Comparison of ENCODE assay signal across 9 cellular contexts in the genomic region with DNA sequence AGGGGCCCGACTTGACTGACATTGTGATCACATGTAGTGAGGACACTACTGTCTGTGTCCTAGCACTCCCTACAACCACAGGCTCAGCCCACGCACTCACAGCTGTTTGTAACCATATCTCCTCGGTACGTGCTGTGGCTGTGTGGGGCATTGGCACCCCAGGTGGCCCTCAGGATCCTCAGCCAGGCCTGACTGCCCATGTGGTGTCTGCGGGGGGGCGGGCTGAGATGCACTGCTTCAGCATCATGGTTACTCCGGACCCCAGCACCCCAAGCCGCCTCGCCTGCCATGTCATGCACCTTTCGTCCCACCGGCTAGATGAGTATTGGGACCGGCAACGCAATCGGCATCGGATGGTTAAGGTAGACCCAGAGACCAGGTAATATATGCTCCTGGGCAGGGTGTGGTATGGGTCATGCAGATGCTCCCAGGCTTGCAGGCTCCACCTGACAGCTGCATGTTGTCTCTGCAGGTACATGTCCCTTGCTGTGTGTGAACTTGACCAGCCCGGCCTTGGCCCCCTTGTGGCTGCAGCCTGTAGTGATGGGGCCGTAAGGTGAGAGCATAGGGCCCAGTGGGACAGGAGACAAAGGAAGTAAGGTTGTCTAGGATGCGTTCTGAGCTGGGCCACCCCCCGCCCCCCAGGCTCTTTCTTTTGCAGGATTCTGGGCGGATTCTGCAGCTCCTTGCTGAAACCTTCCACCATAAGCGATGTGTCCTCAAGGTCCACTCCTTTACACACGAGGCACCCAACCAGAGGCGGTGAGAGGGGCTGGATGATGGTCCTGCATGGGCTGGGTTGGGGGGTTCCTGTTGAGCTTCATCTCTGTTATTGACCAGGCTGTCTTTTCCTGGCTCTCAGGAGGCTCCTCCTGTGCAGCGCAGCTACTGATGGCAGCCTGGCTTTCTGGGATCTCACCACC. TPM values are rescaled to one million over a fixed set of nuclear protein-coding genes. Genes with fewer than 3 reads are reported as not detected.
DNase-seq lines count a peak whose midpoint lies in the region; ATAC-seq, FAIRE-seq and TF ChIP-seq lines count a peak whose summit lies in the region.
"Had no signal": no experiment of that assay in that cellular context is flagged by ENCODE, and none has a peak within 500 bp of the region (broad histone marks: within the 10 kb centered on the region; RNA-seq: fewer than 3 reads in every experiment).

No MANE protein-coding gene starts in this region.

- H3K79me2 ChIP-seq in GM23338 (replicated peaks; ENCODE audit: insufficient read depth), result peaks cover 40% of the 10 kb centered on the region
- peaks cover 36% of the 10 kb centered on the region for H3K79me2 ChIP-seq in fibroblast of lung (ENCODE audit: control insufficient read depth, insufficient read depth, low read length)

- no peaks in the 10 kb centered on the region for H3K27me3 ChIP-seq in CD8-positive, alpha-beta T cell (ENCODE audit: insufficient read depth, low read length)
- H3K27me3 ChIP-seq in GM23338 (ENCODE audit: insufficient read depth) (no peaks in the 10 kb centered on the region), WERI-Rb-1 (ENCODE audit: insufficient read depth, low read depth, severe bottlenecking) (no peaks in the 10 kb centered on the region), fibroblast of lung (ENCODE audit: control insufficient read depth, insufficient read depth, low read length) (no peaks in the 10 kb centered on the region), small intestine (ENCODE audit: control insufficient read depth in 2 of 2, insufficient read depth in 2 of 2, low read length in 2 of 2) (no peaks in the 10 kb centered on the region)
- H3K27me3 ChIP-seq: SJSA1 had no signal

- H3K4me1 ChIP-seq in CD8-positive, alpha-beta T cell (ENCODE audit: insufficient read depth, low read length), result peaks cover 13% of the 10 kb centered on the region
- H3K4me1 ChIP-seq in GM23338 (ENCODE audit: insufficient read depth) (peaks cover 6% of the 10 kb centered on the region; the same call in 1 of the 2 replicates), fibroblast of lung (ENCODE audit: control insufficient read depth, extremely low read depth, insufficient read depth, low read length) (peaks cover 4% of the 10 kb centered on the region), small intestine (ENCODE audit: control insufficient read depth in 2 of 2, insufficient read depth in 1 of 2, low read depth in 1 of 2, low read length in 1 of 2) (peaks cover 0 to 5% of the 10 kb centered on the region in 2 donors)

- intact Hi-C loops in CD8-positive, alpha-beta T cell (cut with DNase I, micrococcal nuclease), result loop anchor here (1.0 to 10.0 kb wide), 2 partner anchors 26 to 1341 kb away; partner anchors contain the start of genes CYB561D2 (in 1 of the 2), NPRL2 (in 1 of the 2) and TMEM115 (in 1 of the 2)

- 85 to 87% (median 85%) methylated on average over 24 of the region's 24 CpGs for WGBS in small intestine, 3 donors

- no peak for FAIRE-seq in small intestine (lab: Jason Lieb, UNC)

- peaks cover 30% of the 10 kb centered on the region for H3F3A ChIP-seq in GM23338 (replicated peaks; ENCODE audit: low read depth)

- peaks cover 31% of the 10 kb centered on the region for H3K36me3 ChIP-seq in CD8-positive, alpha-beta T cell (ENCODE audit: insufficient read depth, low read length)
- H3K36me3 ChIP-seq in GM23338 (ENCODE audit: insufficient read depth), result peaks cover 19% of the 10 kb centered on the region
- peaks cover 62% of the 10 kb centered on the region for H3K36me3 ChIP-seq in WERI-Rb-1
- peaks cover 37% of the 10 kb centered on the region for H3K36me3 ChIP-seq in fibroblast of lung (ENCODE audit: control insufficient read depth, insufficient read depth, low read length)
- H3K36me3 ChIP-seq in small intestine (ENCODE audit: control insufficient read depth in 2 of 2, insufficient read depth in 2 of 2, low read length in 2 of 2), result peaks cover 12 to 14% of the 10 kb centered on the region in 2 donors

- H4K20me1 ChIP-seq in GM23338 (replicated peaks; ENCODE audit: insufficient read depth), result peaks cover 28% of the 10 kb centered on the region
- H4K20me1 ChIP-seq in fibroblast of lung (ENCODE audit: control insufficient read depth, extremely low read depth, insufficient read depth, low read length), result no peaks in the 10 kb centered on the region

- no peaks in the 10 kb centered on the region for H3K9me2 ChIP-seq in GM23338 (ENCODE audit: insufficient read depth)

- no peaks in the 10 kb centered on the region for H3K27me3 Mint-ChIP-seq in CD8-positive, alpha-beta T cell (ENCODE audit: low read depth)
- H3K27me3 Mint-ChIP-seq in GM23338 (ENCODE audit: insufficient read depth, low read depth, poor library complexity), result peaks cover 21% of the 10 kb centered on the region

- no peak overlapping the region for H3K4me3 Mint-ChIP-seq in CD8-positive, alpha-beta T cell
- H3K4me3 Mint-ChIP-seq in GM23338, result no peak overlapping the region

- CTCF ChIA-PET in CD8-positive, alpha-beta T cell (lab: Charles Lee), result interaction anchor here (0.6 to 14.2 kb wide), 5 partner anchors 10 to 105 kb away, joined by 3 to 178 read pairs (median 4); partner anchors contain the start of gene P4HTM

- peak; percentile 26 for TF ChIP-seq CTCF in CD8-positive, alpha-beta T cell (IDR thresholded peaks at IDR 0.05)
- TF ChIP-seq CTCF in GM23338 (conservative IDR thresholded peaks at IDR 0.05; ENCODE audit: low read depth in 2 of 2), result peak; percentile 79 to 85
- peak; percentile 83 for TF ChIP-seq CTCF in WERI-Rb-1 (IDR thresholded peaks at IDR 0.05; ENCODE audit: low read depth, low read length)
- peak; percentile 53 to 65 for TF ChIP-seq CTCF in fibroblast of lung (conservative IDR thresholded peaks at IDR 0.05 in 1 of 2, IDR thresholded peaks at IDR 0.05 in 1 of 2; ENCODE audit: low read depth in 1 of 2, low read length in 2 of 2)

- peak; percentile 49 for ATAC-seq in CD8-positive, alpha-beta T cell
- peak; percentile 64 for ATAC-seq in GM23338
- ATAC-seq in HG03342 (IDR thresholded peaks at IDR 0.05; ENCODE audit: unreplicated experiment), result no peak
- no peak for ATAC-seq in GM19463 (IDR thresholded peaks at IDR 0.05; ENCODE audit: unreplicated experiment)

- H3K9me3 Mint-ChIP-seq in CD8-positive, alpha-beta T cell, result no peaks in the 10 kb centered on the region
- no peaks in the 10 kb centered on the region for H3K9me3 Mint-ChIP-seq in GM23338

- H3K4me1 Mint-ChIP-seq in CD8-positive, alpha-beta T cell (ENCODE audit: low read depth), result peaks cover 18% of the 10 kb centered on the region
- H3K4me1 Mint-ChIP-seq in GM23338, result peaks cover 14% of the 10 kb centered on the region

- H2AFZ ChIP-seq in GM23338, result no peak overlapping the region
- no peak overlapping the region for H2AFZ ChIP-seq in fibroblast of lung (ENCODE audit: low read length)

- H3K27ac ChIP-seq in CD8-positive, alpha-beta T cell (ENCODE audit: low read depth, low read length), result no peak overlapping the region
- H3K27ac ChIP-seq in GM23338 (ENCODE audit: low read depth) (0 out of 2 replicates have a peak overlapping the region, but pooled peaks have one; percentile 26), WERI-Rb-1 (no peak overlapping the region), fibroblast of lung (ENCODE audit: insufficient read depth, low read length) (no peak overlapping the region), small intestine (ENCODE audit: low read depth in 1 of 2, low read length in 1 of 2) (no peak overlapping the region)
- H3K27ac ChIP-seq: SJSA1 had no signal

- DNase-seq in CD8-positive, alpha-beta T cell, result peak in 6 of 7 experiments; percentile 26 to 64 (median 52)
- DNase-seq in GM23338 (ENCODE audit: low spot score), result peak; percentile 88
- peak; percentile 77 for DNase-seq in WERI-Rb-1
- no peak for DNase-seq in fibroblast of lung (ENCODE audit: low read depth in 2 of 2)
- DNase-seq in small intestine, result peak; percentile 69
- DNase-seq in HPDE6-E6E7 (ENCODE audit: extremely low spot score), result no peak

- H3K27ac Mint-ChIP-seq in CD8-positive, alpha-beta T cell, result no peak overlapping the region
- peak overlapping the region; percentile 15; the same call in 1 of the 2 replicates for H3K27ac Mint-ChIP-seq in GM23338

- no peak overlapping the region for H3K4me3 ChIP-seq in CD8-positive, alpha-beta T cell (ENCODE audit: low read depth, low read length)
- H3K4me3 ChIP-seq in GM23338, result no peak overlapping the region
- H3K4me3 ChIP-seq in WERI-Rb-1 (ENCODE audit: low read depth, low read length), result no peak overlapping the region
- H3K4me3 ChIP-seq in fibroblast of lung (replicated peaks in 1 of 4; ENCODE audit: control extremely low read depth in 1 of 4, insufficient read depth in 1 of 4, low read depth in 3 of 4, low read length in 4 of 4), result no peak overlapping the region
- H3K4me3 ChIP-seq in small intestine (ENCODE audit: low read depth in 1 of 2, low read length in 2 of 2), result no peak overlapping the region
- H3K4me3 ChIP-seq: SJSA1 had no signal

- POLR2A ChIA-PET in CD8-positive, alpha-beta T cell (lab: Charles Lee), result interaction anchor here (2.8 kb wide), 1 partner anchor 8 kb away, joined by 15 read pairs; the partner anchor contains the start of gene NDUFAF3

- no peak overlapping the region for H3K9ac ChIP-seq in fibroblast of lung (ENCODE audit: insufficient read depth, low read length)

- H3K9me3 ChIP-seq in CD8-positive, alpha-beta T cell (ENCODE audit: low read length), result no peaks in the 10 kb centered on the region
- H3K9me3 ChIP-seq in WERI-Rb-1 (ENCODE audit: severe bottlenecking) (no peaks in the 10 kb centered on the region), fibroblast of lung (ENCODE audit: control insufficient read depth, insufficient read depth, low read depth, low read length) (no peaks in the 10 kb centered on the region), small intestine (ENCODE audit: control insufficient read depth, low read depth) (no peaks in the 10 kb centered on the region)
- H3K9me3 ChIP-seq: SJSA1 had no signal

- H3K36me3 Mint-ChIP-seq in CD8-positive, alpha-beta T cell, result peaks cover 51% of the 10 kb centered on the region
- peaks cover 60% of the 10 kb centered on the region for H3K36me3 Mint-ChIP-seq in GM23338 (ENCODE audit: low read depth)

- no peak overlapping the region for H3K4me2 ChIP-seq in GM23338
- no peak overlapping the region for H3K4me2 ChIP-seq in fibroblast of lung (ENCODE audit: extremely low read depth, insufficient read depth, low read length)

RNA-seq across cellular contexts. Expression of gene DALRD3, which starts 4.4 kb away (rescaled TPM):
- 10 to 100 TPM; 12.0 to 13.2 TPM for total RNA-seq in CD8-positive, alpha-beta T cell
- 38.0 and 57.7 TPM in 2 replicates for total RNA-seq in GM23338 (2014; rRNA removed; shearing (Covaris generic))
- polyA plus RNA-seq in GM23338 (2016; fragmentation: Nextera tagmentation; extraction: Ambion mirVana), result 31.0 and 31.3 TPM in 2 replicates
- 53.4 and 70.2 TPM in 2 replicates for total RNA-seq in fibroblast of lung
- polyA plus RNA-seq in fibroblast of lung, result 40.2 and 50.8 TPM in 2 replicates
- polyA plus RNA-seq in fibroblast of lung (2012), result 36.3 and 39.3 TPM in 2 replicates
- polyA minus RNA-seq in fibroblast of lung (ENCODE audit: low replicate concordance), result 162 and 242 TPM in 2 replicates
- 10 to 100 TPM; 22.0 to 23.7 (median 22.7) TPM for polyA plus RNA-seq in small intestine

RNA-seq across cellular contexts. Expression of gene WDR6, which starts 6.8 kb away (rescaled TPM):
- total RNA-seq in CD8-positive, alpha-beta T cell, result 100 to 1,000 TPM; 112 to 130 TPM
- 151 and 156 TPM in 2 replicates for total RNA-seq in GM23338 (2014; rRNA removed; shearing (Covaris generic))
- polyA plus RNA-seq in GM23338 (2016; fragmentation: Nextera tagmentation; extraction: Ambion mirVana) (76.5 and 83.7 TPM in 2 replicates), fibroblast of lung (58.7 and 68.2 TPM in 2 replicates), small intestine (100 to 1,000 TPM in 2 of 3 donors, 10 to 100 TPM in 1; 98.5 to 154 (median 137) TPM)
- total RNA-seq in fibroblast of lung, result 59.6 and 77.9 TPM in 2 replicates
- 64.4 and 80.1 TPM in 2 replicates for polyA plus RNA-seq in fibroblast of lung (2012)
- polyA minus RNA-seq in fibroblast of lung (ENCODE audit: low replicate concordance), result 232 and 383 TPM in 2 replicates

RNA-seq across cellular contexts. Expression of gene NDUFAF3, which starts 7.9 kb away (rescaled TPM):
- total RNA-seq in CD8-positive, alpha-beta T cell, result 10 to 100 TPM; 44.4 to 48.5 TPM
- total RNA-seq in GM23338 (2014; rRNA removed; shearing (Covaris generic)), result 32.3 and 49.9 TPM in 2 replicates
- polyA plus RNA-seq in GM23338 (2016; fragmentation: Nextera tagmentation; extraction: Ambion mirVana) (118 and 122 TPM in 2 replicates), fibroblast of lung (57.3 and 69.1 TPM in 2 replicates), small intestine (10 to 100 TPM; 56.8 to 82.4 (median 75.4) TPM)
- total RNA-seq in fibroblast of lung, result 71.1 and 113 TPM in 2 replicates
- 133 and 187 TPM in 2 replicates for polyA plus RNA-seq in fibroblast of lung (2012)
- polyA minus RNA-seq in fibroblast of lung (ENCODE audit: low replicate concordance), result 119 and 128 TPM in 2 replicates

RNA-seq across cellular contexts. Expression of gene IMPDH2, which starts 15.2 kb away (rescaled TPM):
- 100 to 1,000 TPM; 115 to 117 TPM for total RNA-seq in CD8-positive, alpha-beta T cell
- 297 and 314 TPM in 2 replicates for total RNA-seq in GM23338 (2014; rRNA removed; shearing (Covaris generic))
- 198 and 216 TPM in 2 replicates for polyA plus RNA-seq in GM23338 (2016; fragmentation: Nextera tagmentation; extraction: Ambion mirVana)
- total RNA-seq in fibroblast of lung, result 448 and 560 TPM in 2 replicates
- polyA plus RNA-seq in fibroblast of lung, result 187 and 203 TPM in 2 replicates
- 209 and 210 TPM in 2 replicates for polyA plus RNA-seq in fibroblast of lung (2012)
- polyA minus RNA-seq in fibroblast of lung (ENCODE audit: low replicate concordance), result 274 and 472 TPM in 2 replicates
- 100 to 1,000 TPM in 1 of 3 donors, 10 to 100 TPM in 2; 47.2 to 219 (median 62.4) TPM for polyA plus RNA-seq in small intestine

RNA-seq across cellular contexts. Expression of gene P4HTM, which starts 24.0 kb away (rescaled TPM):
- total RNA-seq in CD8-positive, alpha-beta T cell, result 10 to 100 TPM; 41.5 to 41.8 TPM
- total RNA-seq in GM23338 (2014; rRNA removed; shearing (Covaris generic)), result 22.1 and 28.7 TPM in 2 replicates
- 15.9 and 17.9 TPM in 2 replicates for polyA plus RNA-seq in GM23338 (2016; fragmentation: Nextera tagmentation; extraction: Ambion mirVana)
- total RNA-seq in fibroblast of lung, result 33.4 and 46.7 TPM in 2 replicates
- polyA plus RNA-seq in fibroblast of lung, result 16.0 and 16.2 TPM in 2 replicates
- polyA plus RNA-seq in fibroblast of lung (2012), result 14.4 and 16.1 TPM in 2 replicates
- 17.9 and 30.7 TPM in 2 replicates for polyA minus RNA-seq in fibroblast of lung (ENCODE audit: low replicate concordance)
- polyA plus RNA-seq in small intestine, result 10 to 100 TPM; 30.6 to 40.9 (median 38.4) TPM

Comparison
In these comparisons a context has a peak if more than half of its experiments do, and no peak if none do; other contexts are left out.
1. ATAC-seq: peak in CD8-positive, alpha-beta T cell (single experiment) and GM23338 (single experiment); none in HG03342 (single experiment) and GM19463 (single experiment).
2. DNase-seq: peak in CD8-positive, alpha-beta T cell (6 of 7), GM23338 (single experiment), WERI-Rb-1 (single experiment) and small intestine (single experiment); none in fibroblast of lung (0 of 2) and HPDE6-E6E7 (single experiment).
3. CTCF ChIP-seq: peak in every context shown above with its lines; median percentile 83 in WERI-Rb-1; 82 in GM23338; 59 in fibroblast of lung; 26 in CD8-positive, alpha-beta T cell.